8 cellular contexts compared by ENCODE assay signal in genomic region chr9:90914868-90915483, GRCh38.
A peak's percentile ranks its signal among the peaks of the same experiment; 100 is the strongest.
DNase-seq lines count a peak whose midpoint lies in the region; ATAC-seq and TF ChIP-seq lines count a peak whose summit lies in the region.

No MANE protein-coding gene starts in this region.

- H3K36me3 ChIP-seq in heart right ventricle, result no peaks in the 10 kb centered on the region

- DNase-seq in HFFc6, result peak; percentile 40
- peak; percentile 64 for DNase-seq in NCI-H1092 treated with DMSO at 0.1 percent for 48 hours (lab: John Stamatoyannopoulos, UW)
- DNase-seq in T follicular helper cell (ENCODE audit: low read depth), result peak; percentile 51
- DNase-seq in activated naive CD8-positive, alpha-beta T cell treated with anti-CD3 and anti-CD28 coated beads, Interleukin-2, amount 50 U/mL, for 16 hours (ENCODE audit: low read depth, low spot score), result peak; percentile 55
- DNase-seq in heart right ventricle, result peak; percentile 62 to 66
- peak; percentile 50 for DNase-seq in renal cortical epithelial cell (ENCODE audit: low read depth)

- no peaks in the 10 kb centered on the region for H3K9me3 ChIP-seq in heart right ventricle

- no peak overlapping the region for H3K27ac Mint-ChIP-seq in HFFc6

- peaks cover 5% of the 10 kb centered on the region; the same call in 1 of the 2 replicates for H3K27me3 Mint-ChIP-seq in HFFc6 (ENCODE audit: insufficient read depth)

- WGBS in heart right ventricle, 2 donors, result 13 to 18% methylated on average over 7 of the region's 7 CpGs

- intact Hi-C loops in heart right ventricle (cut with DNase I), result loop anchor here (1.0 to 10.0 kb wide), 15 partner anchors 122 to 817 kb away; no protein-coding TSS in a partner anchor

- no peak overlapping the region for H3K27ac ChIP-seq in heart right ventricle

- H3K27me3 ChIP-seq in heart right ventricle, result peaks cover 0 to 13% (median 0%) of the 10 kb centered on the region in 7 donors

- peaks cover 0 to 5% (median 1%) of the 10 kb centered on the region in 9 donors for H3K4me1 ChIP-seq in heart right ventricle

- H3K4me1 Mint-ChIP-seq in HFFc6 (ENCODE audit: low read depth), result peaks cover 9% of the 10 kb centered on the region; the same call in 1 of the 2 replicates

- H3K4me3 ChIP-seq in heart right ventricle, result no peak overlapping the region

- ATAC-seq in heart right ventricle, result peak; percentile 79 to 95 (median 87)
- ATAC-seq in HG02970 (IDR thresholded peaks at IDR 0.05; ENCODE audit: low FRiP score, unreplicated experiment), result no peak

- H3K36me3 Mint-ChIP-seq in HFFc6 (ENCODE audit: low read depth), result no peaks in the 10 kb centered on the region

- H3K9me3 Mint-ChIP-seq in HFFc6, result no peaks in the 10 kb centered on the region

- TF ChIP-seq CTCF in GM12872 (IDR thresholded peaks at IDR 0.05; ENCODE audit: insufficient read depth, low read depth, low read length) (peak; percentile 92), HFFc6 (IDR thresholded peaks at IDR 0.05) (peak; percentile 96), heart right ventricle (IDR thresholded peaks at IDR 0.05) (peak; percentile 81 to 92 (median 92))

- no peak overlapping the region for H3K4me3 Mint-ChIP-seq in HFFc6
